Comparison of ENCODE assay signal across 1 cellular context in genomic region chr17:2571523-2572303, GRCh38.
TF ChIP-seq lines count a peak whose summit lies in the region.

No MANE protein-coding gene starts in this region.

TF ChIP-seq in GM12878, 131 proteins besides CTCF, POLR2A, EP300 and RAD21 (continued from another document and continues in another):
- TF ChIP-seq, protein P1, sequence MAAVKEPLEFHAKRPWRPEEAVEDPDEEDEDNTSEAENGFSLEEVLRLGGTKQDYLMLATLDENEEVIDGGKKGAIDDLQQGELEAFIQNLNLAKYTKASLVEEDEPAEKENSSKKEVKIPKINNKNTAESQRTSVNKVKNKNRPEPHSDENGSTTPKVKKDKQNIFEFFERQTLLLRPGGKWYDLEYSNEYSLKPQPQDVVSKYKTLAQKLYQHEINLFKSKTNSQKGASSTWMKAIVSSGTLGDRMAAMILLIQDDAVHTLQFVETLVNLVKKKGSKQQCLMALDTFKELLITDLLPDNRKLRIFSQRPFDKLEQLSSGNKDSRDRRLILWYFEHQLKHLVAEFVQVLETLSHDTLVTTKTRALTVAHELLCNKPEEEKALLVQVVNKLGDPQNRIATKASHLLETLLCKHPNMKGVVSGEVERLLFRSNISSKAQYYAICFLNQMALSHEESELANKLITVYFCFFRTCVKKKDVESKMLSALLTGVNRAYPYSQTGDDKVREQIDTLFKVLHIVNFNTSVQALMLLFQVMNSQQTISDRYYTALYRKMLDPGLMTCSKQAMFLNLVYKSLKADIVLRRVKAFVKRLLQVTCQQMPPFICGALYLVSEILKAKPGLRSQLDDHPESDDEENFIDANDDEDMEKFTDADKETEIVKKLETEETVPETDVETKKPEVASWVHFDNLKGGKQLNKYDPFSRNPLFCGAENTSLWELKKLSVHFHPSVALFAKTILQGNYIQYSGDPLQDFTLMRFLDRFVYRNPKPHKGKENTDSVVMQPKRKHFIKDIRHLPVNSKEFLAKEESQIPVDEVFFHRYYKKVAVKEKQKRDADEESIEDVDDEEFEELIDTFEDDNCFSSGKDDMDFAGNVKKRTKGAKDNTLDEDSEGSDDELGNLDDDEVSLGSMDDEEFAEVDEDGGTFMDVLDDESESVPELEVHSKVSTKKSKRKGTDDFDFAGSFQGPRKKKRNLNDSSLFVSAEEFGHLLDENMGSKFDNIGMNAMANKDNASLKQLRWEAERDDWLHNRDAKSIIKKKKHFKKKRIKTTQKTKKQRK (IDR thresholded peaks at IDR 0.05; ENCODE audit: low read depth, low read length): no peak
- TF ChIP-seq SMAD1 (IDR thresholded peaks at IDR 0.05; ENCODE audit: low read depth, partially characterized antibody) (no peak), SIN3A (IDR thresholded peaks at IDR 0.05; ENCODE audit: low read depth, low read length) (no peak), RBBP5 (conservative IDR thresholded peaks at IDR 0.05) (0 out of 2 replicates have a peak, but pooled peaks have one; percentile 33), POU2F2 (IDR thresholded peaks at IDR 0.05; ENCODE audit: borderline replicate concordance, low read depth, low read length) (no peak), CREM (IDR thresholded peaks at IDR 0.05; ENCODE audit: low read depth) (no peak), MEF2B (IDR thresholded peaks at IDR 0.05; ENCODE audit: partially characterized antibody, poor library complexity, severe bottlenecking) (no peak), SREBF1 (IDR thresholded peaks at IDR 0.05; ENCODE audit: low read length) (no peak), NR2C1 (IDR thresholded peaks at IDR 0.05) (no peak), ESRRA (IDR thresholded peaks at IDR 0.05; ENCODE audit: low read length) (no peak), TAF1 (IDR thresholded peaks at IDR 0.05; ENCODE audit: borderline replicate concordance, low read depth, low read length) (no peak), CBX3 (IDR thresholded peaks at IDR 0.05; ENCODE audit: borderline replicate concordance, low read depth) (no peak), ZNF687 (IDR thresholded peaks at IDR 0.05) (no peak), TARDBP (IDR thresholded peaks at IDR 0.05; ENCODE audit: borderline replicate concordance) (no peak), ZNF217 (IDR thresholded peaks at IDR 0.05) (peak; percentile 70; the same call in 1 of the 2 replicates), ZNF207 (IDR thresholded peaks at IDR 0.05; ENCODE audit: borderline replicate concordance) (no peak), CHD4 (IDR thresholded peaks at IDR 0.05) (no peak), MYC (IDR thresholded peaks at IDR 0.05; ENCODE audit: insufficient read depth, insufficient read length, insufficient replicate concordance, low read length, severe bottlenecking) (no peak), SRF (IDR thresholded peaks at IDR 0.05; ENCODE audit: low read depth in 2 of 2, low read length in 2 of 2) (peak; percentile 84 to 94), BCL11A (IDR thresholded peaks at IDR 0.05; ENCODE audit: low read depth, low read length) (no peak), NBN (IDR thresholded peaks at IDR 0.05) (no peak), TCF12 (IDR thresholded peaks at IDR 0.05; ENCODE audit: low read depth, low read length) (no peak), MTA3 (IDR thresholded peaks at IDR 0.05; ENCODE audit: borderline replicate concordance, low read length) (no peak), BCL3 (IDR thresholded peaks at IDR 0.05; ENCODE audit: borderline replicate concordance, insufficient read depth, low read depth, low read length, poor library complexity, severe bottlenecking) (no peak), ATF2 (IDR thresholded peaks at IDR 0.05; ENCODE audit: low read length) (no peak), ZBED1 (IDR thresholded peaks at IDR 0.05; ENCODE audit: borderline replicate concordance) (no peak), SMARCA5 (IDR thresholded peaks at IDR 0.05) (no peak), BACH1 (IDR thresholded peaks at IDR 0.05; ENCODE audit: borderline replicate concordance) (no peak), ZSCAN29 (IDR thresholded peaks at IDR 0.05) (no peak)
- TF ChIP-seq, protein P2, sequence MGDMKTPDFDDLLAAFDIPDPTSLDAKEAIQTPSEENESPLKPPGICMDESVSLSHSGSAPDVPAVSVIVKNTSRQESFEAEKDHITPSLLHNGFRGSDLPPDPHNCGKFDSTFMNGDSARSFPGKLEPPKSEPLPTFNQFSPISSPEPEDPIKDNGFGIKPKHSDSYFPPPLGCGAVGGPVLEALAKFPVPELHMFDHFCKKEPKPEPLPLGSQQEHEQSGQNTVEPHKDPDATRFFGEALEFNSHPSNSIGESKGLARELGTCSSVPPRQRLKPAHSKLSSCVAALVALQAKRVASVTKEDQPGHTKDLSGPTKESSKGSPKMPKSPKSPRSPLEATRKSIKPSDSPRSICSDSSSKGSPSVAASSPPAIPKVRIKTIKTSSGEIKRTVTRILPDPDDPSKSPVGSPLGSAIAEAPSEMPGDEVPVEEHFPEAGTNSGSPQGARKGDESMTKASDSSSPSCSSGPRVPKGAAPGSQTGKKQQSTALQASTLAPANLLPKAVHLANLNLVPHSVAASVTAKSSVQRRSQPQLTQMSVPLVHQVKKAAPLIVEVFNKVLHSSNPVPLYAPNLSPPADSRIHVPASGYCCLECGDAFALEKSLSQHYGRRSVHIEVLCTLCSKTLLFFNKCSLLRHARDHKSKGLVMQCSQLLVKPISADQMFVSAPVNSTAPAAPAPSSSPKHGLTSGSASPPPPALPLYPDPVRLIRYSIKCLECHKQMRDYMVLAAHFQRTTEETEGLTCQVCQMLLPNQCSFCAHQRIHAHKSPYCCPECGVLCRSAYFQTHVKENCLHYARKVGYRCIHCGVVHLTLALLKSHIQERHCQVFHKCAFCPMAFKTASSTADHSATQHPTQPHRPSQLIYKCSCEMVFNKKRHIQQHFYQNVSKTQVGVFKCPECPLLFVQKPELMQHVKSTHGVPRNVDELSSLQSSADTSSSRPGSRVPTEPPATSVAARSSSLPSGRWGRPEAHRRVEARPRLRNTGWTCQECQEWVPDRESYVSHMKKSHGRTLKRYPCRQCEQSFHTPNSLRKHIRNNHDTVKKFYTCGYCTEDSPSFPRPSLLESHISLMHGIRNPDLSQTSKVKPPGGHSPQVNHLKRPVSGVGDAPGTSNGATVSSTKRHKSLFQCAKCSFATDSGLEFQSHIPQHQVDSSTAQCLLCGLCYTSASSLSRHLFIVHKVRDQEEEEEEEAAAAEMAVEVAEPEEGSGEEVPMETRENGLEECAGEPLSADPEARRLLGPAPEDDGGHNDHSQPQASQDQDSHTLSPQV (IDR thresholded peaks at IDR 0.05): no peak
- TF ChIP-seq, protein P3, sequence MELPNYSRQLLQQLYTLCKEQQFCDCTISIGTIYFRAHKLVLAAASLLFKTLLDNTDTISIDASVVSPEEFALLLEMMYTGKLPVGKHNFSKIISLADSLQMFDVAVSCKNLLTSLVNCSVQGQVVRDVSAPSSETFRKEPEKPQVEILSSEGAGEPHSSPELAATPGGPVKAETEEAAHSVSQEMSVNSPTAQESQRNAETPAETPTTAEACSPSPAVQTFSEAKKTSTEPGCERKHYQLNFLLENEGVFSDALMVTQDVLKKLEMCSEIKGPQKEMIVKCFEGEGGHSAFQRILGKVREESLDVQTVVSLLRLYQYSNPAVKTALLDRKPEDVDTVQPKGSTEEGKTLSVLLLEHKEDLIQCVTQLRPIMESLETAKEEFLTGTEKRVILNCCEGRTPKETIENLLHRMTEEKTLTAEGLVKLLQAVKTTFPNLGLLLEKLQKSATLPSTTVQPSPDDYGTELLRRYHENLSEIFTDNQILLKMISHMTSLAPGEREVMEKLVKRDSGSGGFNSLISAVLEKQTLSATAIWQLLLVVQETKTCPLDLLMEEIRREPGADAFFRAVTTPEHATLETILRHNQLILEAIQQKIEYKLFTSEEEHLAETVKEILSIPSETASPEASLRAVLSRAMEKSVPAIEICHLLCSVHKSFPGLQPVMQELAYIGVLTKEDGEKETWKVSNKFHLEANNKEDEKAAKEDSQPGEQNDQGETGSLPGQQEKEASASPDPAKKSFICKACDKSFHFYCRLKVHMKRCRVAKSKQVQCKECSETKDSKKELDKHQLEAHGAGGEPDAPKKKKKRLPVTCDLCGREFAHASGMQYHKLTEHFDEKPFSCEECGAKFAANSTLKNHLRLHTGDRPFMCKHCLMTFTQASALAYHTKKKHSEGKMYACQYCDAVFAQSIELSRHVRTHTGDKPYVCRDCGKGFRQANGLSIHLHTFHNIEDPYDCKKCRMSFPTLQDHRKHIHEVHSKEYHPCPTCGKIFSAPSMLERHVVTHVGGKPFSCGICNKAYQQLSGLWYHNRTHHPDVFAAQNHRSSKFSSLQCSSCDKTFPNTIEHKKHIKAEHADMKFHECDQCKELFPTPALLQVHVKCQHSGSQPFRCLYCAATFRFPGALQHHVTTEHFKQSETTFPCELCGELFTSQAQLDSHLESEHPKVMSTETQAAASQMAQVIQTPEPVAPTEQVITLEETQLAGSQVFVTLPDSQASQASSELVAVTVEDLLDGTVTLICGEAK (IDR thresholded peaks at IDR 0.05; ENCODE audit: borderline replicate concordance): no peak
- TF ChIP-seq, protein P4, sequence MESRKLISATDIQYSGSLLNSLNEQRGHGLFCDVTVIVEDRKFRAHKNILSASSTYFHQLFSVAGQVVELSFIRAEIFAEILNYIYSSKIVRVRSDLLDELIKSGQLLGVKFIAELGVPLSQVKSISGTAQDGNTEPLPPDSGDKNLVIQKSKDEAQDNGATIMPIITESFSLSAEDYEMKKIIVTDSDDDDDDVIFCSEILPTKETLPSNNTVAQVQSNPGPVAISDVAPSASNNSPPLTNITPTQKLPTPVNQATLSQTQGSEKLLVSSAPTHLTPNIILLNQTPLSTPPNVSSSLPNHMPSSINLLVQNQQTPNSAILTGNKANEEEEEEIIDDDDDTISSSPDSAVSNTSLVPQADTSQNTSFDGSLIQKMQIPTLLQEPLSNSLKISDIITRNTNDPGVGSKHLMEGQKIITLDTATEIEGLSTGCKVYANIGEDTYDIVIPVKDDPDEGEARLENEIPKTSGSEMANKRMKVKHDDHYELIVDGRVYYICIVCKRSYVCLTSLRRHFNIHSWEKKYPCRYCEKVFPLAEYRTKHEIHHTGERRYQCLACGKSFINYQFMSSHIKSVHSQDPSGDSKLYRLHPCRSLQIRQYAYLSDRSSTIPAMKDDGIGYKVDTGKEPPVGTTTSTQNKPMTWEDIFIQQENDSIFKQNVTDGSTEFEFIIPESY (IDR thresholded peaks at IDR 0.05): no peak
- TF ChIP-seq, protein P5, sequence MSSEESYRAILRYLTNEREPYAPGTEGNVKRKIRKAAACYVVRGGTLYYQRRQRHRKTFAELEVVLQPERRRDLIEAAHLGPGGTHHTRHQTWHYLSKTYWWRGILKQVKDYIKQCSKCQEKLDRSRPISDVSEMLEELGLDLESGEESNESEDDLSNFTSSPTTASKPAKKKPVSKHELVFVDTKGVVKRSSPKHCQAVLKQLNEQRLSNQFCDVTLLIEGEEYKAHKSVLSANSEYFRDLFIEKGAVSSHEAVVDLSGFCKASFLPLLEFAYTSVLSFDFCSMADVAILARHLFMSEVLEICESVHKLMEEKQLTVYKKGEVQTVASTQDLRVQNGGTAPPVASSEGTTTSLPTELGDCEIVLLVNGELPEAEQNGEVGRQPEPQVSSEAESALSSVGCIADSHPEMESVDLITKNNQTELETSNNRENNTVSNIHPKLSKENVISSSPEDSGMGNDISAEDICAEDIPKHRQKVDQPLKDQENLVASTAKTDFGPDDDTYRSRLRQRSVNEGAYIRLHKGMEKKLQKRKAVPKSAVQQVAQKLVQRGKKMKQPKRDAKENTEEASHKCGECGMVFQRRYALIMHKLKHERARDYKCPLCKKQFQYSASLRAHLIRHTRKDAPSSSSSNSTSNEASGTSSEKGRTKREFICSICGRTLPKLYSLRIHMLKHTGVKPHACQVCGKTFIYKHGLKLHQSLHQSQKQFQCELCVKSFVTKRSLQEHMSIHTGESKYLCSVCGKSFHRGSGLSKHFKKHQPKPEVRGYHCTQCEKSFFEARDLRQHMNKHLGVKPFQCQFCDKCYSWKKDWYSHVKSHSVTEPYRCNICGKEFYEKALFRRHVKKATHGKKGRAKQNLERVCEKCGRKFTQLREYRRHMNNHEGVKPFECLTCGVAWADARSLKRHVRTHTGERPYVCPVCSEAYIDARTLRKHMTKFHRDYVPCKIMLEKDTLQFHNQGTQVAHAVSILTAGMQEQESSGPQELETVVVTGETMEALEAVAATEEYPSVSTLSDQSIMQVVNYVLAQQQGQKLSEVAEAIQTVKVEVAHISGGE (CRISPR knock-in tag; IDR thresholded peaks at IDR 0.05): no peak
